In the genomic region with DNA sequence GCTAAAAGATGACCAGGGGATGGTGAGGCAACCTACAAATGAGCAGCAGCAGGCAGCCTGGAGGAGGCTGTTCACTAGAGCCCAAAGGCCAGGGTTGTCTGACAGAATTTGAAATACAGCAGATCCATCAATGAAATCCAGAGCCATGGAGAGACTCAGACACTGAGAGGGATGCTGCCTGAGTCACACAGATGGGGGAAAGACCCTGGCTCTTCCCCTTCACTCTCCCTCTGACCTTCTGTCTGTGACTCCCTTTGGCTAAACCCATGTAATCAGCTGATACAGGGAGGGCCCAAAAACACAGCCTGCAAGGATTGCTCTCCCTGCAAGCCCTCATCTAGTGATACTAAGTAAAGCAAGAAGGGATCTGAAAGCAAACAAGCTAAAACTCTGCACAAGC, we compare ENCODE assay signal across 18 cellular contexts.
DNase-seq lines count a peak whose midpoint lies in the region; ATAC-seq and TF ChIP-seq lines count a peak whose summit lies in the region.
"Had no signal": no experiment of that assay in that cellular context is flagged by ENCODE, and none has a peak within 500 bp of the region (broad histone marks: within the 10 kb centered on the region; RNA-seq: fewer than 3 reads in every experiment).

No MANE protein-coding gene starts in this region.

- ATAC-seq in omental fat pad (ENCODE audit: low FRiP score) (peak; percentile 54), PC-3 (no peak), T-helper 17 cell (no peak), HG03095 (IDR thresholded peaks at IDR 0.05; ENCODE audit: unreplicated experiment) (no peak)
- ATAC-seq: HCT116, Panc1 had no signal

- POLR2A ChIA-PET in PC-3 (lab: Charles Lee; ENCODE audit: unreplicated experiment), result no interaction called here

- no peaks in the 10 kb centered on the region for H3K9me3 ChIP-seq in hepatocyte (ENCODE audit: low read depth)
- H3K9me3 ChIP-seq in PC-3 (ENCODE audit: low read length), result no peaks in the 10 kb centered on the region
- H3K9me3 ChIP-seq in T-helper 17 cell (ENCODE audit: control insufficient read depth, low read length, poor library complexity, severe bottlenecking), result no peaks in the 10 kb centered on the region

- no peak overlapping the region for H3K4me3 Mint-ChIP-seq in T-helper 17 cell
- H3K4me3 Mint-ChIP-seq: B cell; CD4-positive, alpha-beta T cell had no signal

- H3K79me2 ChIP-seq in hepatocyte, result no peaks in the 10 kb centered on the region
- no peaks in the 10 kb centered on the region for H3K79me2 ChIP-seq in PC-3 (ENCODE audit: low read length)

- no peaks in the 10 kb centered on the region for H3K36me3 ChIP-seq in hepatocyte (replicated peaks; ENCODE audit: insufficient read depth, low read depth)
- no peaks in the 10 kb centered on the region for H3K36me3 ChIP-seq in PC-3 (ENCODE audit: low read depth, low read length)

- TF ChIP-seq CTCF in hepatocyte (IDR thresholded peaks at IDR 0.05; ENCODE audit: poor library complexity) (no peak), omental fat pad (IDR thresholded peaks at IDR 0.05) (no peak), PC-3 (conservative IDR thresholded peaks at IDR 0.05; ENCODE audit: low read depth, low read length) (no peak)

- H3K27ac ChIP-seq in hepatocyte, result no peak overlapping the region
- H3K27ac ChIP-seq in PC-3 (ENCODE audit: low read length), result no peak overlapping the region
- H3K27ac ChIP-seq: 22Rv1, KMS-11 had no signal

- no peaks in the 10 kb centered on the region for H3F3A ChIP-seq in PC-3 (ENCODE audit: low read length, unreplicated experiment)

- H3K4me2 ChIP-seq in hepatocyte, result no peak overlapping the region
- H3K4me2 ChIP-seq in PC-3 (ENCODE audit: low read length), result no peak overlapping the region
- H3K4me2 ChIP-seq: KMS-11 had no signal

- no peak overlapping the region for H3K4me3 ChIP-seq in hepatocyte
- H3K4me3 ChIP-seq in PC-3 (ENCODE audit: low read length), result no peak overlapping the region

- H3K27me3 ChIP-seq in hepatocyte, result no peaks in the 10 kb centered on the region
- H3K27me3 ChIP-seq in PC-3 (ENCODE audit: low read length), result no peaks in the 10 kb centered on the region

- H3K36me3 Mint-ChIP-seq in T-helper 17 cell (ENCODE audit: low read depth), result no peaks in the 10 kb centered on the region

- no TSS peak for BruUV-seq in PC-3 (replicated peaks; lab: Mats Ljungman, UMichigan)

- DNase-seq in NCI-H146 (lab: John Stamatoyannopoulos, UW) (peak; percentile 33), NCI-H146 treated with DMSO at 0.1 percent for 48 hours (lab: John Stamatoyannopoulos, UW; ENCODE audit: unreplicated experiment) (no peak), hepatocyte (ENCODE audit: low spot score) (peak; percentile 5), omental fat pad (ENCODE audit: low spot score) (no peak), PC-3 (no peak), OCI-M1 (lab: John Stamatoyannopoulos, UW) (no peak), T-helper 17 cell (no peak)
- DNase-seq: CD4-positive, alpha-beta T cell; NCI-H1436; NCI-H2081; NCI-H510A; NCI-H82 had no signal

- H3K9me2 ChIP-seq in hepatocyte (replicated peaks; ENCODE audit: insufficient read depth) (no peaks in the 10 kb centered on the region), PC-3 (replicated peaks; ENCODE audit: low read length) (no peaks in the 10 kb centered on the region)

- H2AFZ ChIP-seq in hepatocyte, result no peak overlapping the region
- no peak overlapping the region for H2AFZ ChIP-seq in PC-3 (ENCODE audit: low read length)

- H4K20me1 ChIP-seq in hepatocyte (ENCODE audit: insufficient read depth, poor library complexity, severe bottlenecking) (no peaks in the 10 kb centered on the region), PC-3 (ENCODE audit: low read length) (no peaks in the 10 kb centered on the region)

- H3K9ac ChIP-seq in PC-3 (ENCODE audit: low read length), result no peak overlapping the region
- H3K9ac ChIP-seq: KMS-11 had no signal

- H3K4me1 Mint-ChIP-seq in T-helper 17 cell, result no peaks in the 10 kb centered on the region
- H3K4me1 Mint-ChIP-seq: B cell had no signal

- H3K27me3 Mint-ChIP-seq in T-helper 17 cell, result no peaks in the 10 kb centered on the region
- H3K27me3 Mint-ChIP-seq: B cell; CD4-positive, alpha-beta T cell had no signal

- H3K4me1 ChIP-seq in hepatocyte (ENCODE audit: insufficient read depth) (no peaks in the 10 kb centered on the region), PC-3 (ENCODE audit: insufficient read depth, low read length) (no peaks in the 10 kb centered on the region)

- no peak overlapping the region for H3K27ac Mint-ChIP-seq in T-helper 17 cell
- H3K27ac Mint-ChIP-seq: B cell; CD4-positive, alpha-beta T cell had no signal

- CTCF ChIA-PET in PC-3 (lab: Charles Lee), result no interaction called here

- intact Hi-C loops in PC-3 (cut with micrococcal nuclease), result no loop called here

Comparison
In these comparisons a context has a peak if more than half of its experiments do, and no peak if none do; other contexts are left out.
1. DNase-seq: peak in NCI-H146 (single experiment) and hepatocyte (single experiment); none in NCI-H146 treated with DMSO at 0.1 percent for 48 hours (single experiment), omental fat pad (single experiment), PC-3 (single experiment), OCI-M1 (single experiment) and T-helper 17 cell (0 of 3).